12 cellular contexts compared by ENCODE assay signal in genomic region chr7:2106920-2107319, GRCh38.
DNase-seq lines count a peak whose midpoint lies in the region; ATAC-seq and TF ChIP-seq lines count a peak whose summit lies in the region.
"Had no signal": no experiment of that assay in that cellular context is flagged by ENCODE, and none has a peak within 500 bp of the region (broad histone marks: within the 10 kb centered on the region; RNA-seq: fewer than 3 reads in every experiment).

No MANE protein-coding gene starts in this region.

- in situ Hi-C loops in KBM-7 (cut with MboI; ENCODE audit: low pct_unique_long_range_greater_than_20kb, low sequenced_read_pairs): no loop called here

- ATAC-seq in GM19452 (IDR thresholded peaks at IDR 0.05; ENCODE audit: unreplicated experiment): no peak
- ATAC-seq: T-helper 17 cell had no signal

- no peak for TF ChIP-seq CTCF in choroid plexus epithelial cell (conservative IDR thresholded peaks at IDR 0.05; ENCODE audit: low read depth, low read length)

- DNase-seq in DMS53 (lab: John Stamatoyannopoulos, UW) (peak; percentile 81), NCI-H2107 (lab: John Stamatoyannopoulos, UW) (peak; percentile 59), choroid plexus epithelial cell (ENCODE audit: low read depth) (peak; percentile 63), medulla oblongata (ENCODE audit: extremely low spot score) (peak; percentile 53), KBM-7 (no peak), NCI-H2227 (lab: John Stamatoyannopoulos, UW; ENCODE audit: unreplicated experiment) (no peak)
- no peak for DNase-seq in stimulated activated CD4-positive, alpha-beta T cell treated with anti-CD3 and anti-CD28 coated beads, Interleukin-2, amount 100 ng/mL, for 24 hours
- DNase-seq: cortex of kidney, NCI-H2171 treated with DMSO at 0.1 percent for 48 hours, T-helper 17 cell had no signal

- no peak overlapping the region for H3K4me3 ChIP-seq in choroid plexus epithelial cell (ENCODE audit: low read depth, low read length)
- H3K4me3 ChIP-seq: uterus had no signal

Comparison
In these comparisons a context has a peak if more than half of its experiments do, and no peak if none do; other contexts are left out.
1. DNase-seq: peak in DMS53 (single experiment), NCI-H2107 (single experiment), choroid plexus epithelial cell (single experiment) and medulla oblongata (single experiment); none in stimulated activated CD4-positive, alpha-beta T cell treated with anti-CD3 and anti-CD28 coated beads, Interleukin-2, amount 100 ng/mL, for 24 hours (0 of 2), KBM-7 (single experiment) and NCI-H2227 (single experiment).